In the genomic region with DNA sequence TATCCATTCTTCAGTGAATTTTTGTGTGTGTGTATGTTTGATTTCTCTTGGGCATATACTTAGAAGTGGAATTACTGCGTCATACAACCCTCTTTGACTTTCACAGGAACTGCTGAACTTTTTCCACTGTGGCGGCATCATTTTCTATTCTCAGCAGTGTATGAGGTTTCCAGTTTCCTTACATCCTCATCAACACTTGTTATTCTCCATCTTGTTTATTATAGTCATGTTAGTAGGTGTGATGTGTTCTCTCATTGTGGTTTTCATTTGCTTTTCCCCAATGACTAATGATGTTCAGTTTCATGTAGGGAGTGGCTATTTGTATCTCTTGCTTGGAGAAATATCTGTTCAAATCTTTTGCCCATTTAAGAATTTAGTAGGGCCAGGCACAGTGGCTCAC, we compare ENCODE assay signal across 16 cellular contexts. TPM values are rescaled to one million over a fixed set of nuclear protein-coding genes. Genes with fewer than 3 reads are reported as not detected.
DNase-seq lines count a peak whose midpoint lies in the region; FAIRE-seq and TF ChIP-seq lines count a peak whose summit lies in the region.
"Had no signal": no experiment of that assay in that cellular context is flagged by ENCODE, and none has a peak within 500 bp of the region (broad histone marks: within the 10 kb centered on the region; RNA-seq: fewer than 3 reads in every experiment).

No MANE protein-coding gene starts in this region.

- peak overlapping the region; percentile 97 for H3K4me3 Mint-ChIP-seq in T-helper 1 cell treated with Interleukin-12 subunit alpha and Interleukin-12 subunit beta and Interleukin-4 antibody, amounts not matched to agents 30 μg/mL and 1 μg/mL, for 36 hours
- peak overlapping the region; percentile 93 for H3K4me3 Mint-ChIP-seq in astrocyte (ENCODE audit: unreplicated experiment)
- peak overlapping the region; percentile 100 for H3K4me3 Mint-ChIP-seq in neural progenitor cell

- peaks cover 30% of the 10 kb centered on the region for H3K36me3 Mint-ChIP-seq in T-helper 1 cell treated with Interleukin-12 subunit alpha and Interleukin-12 subunit beta and Interleukin-4 antibody, amounts not matched to agents 30 μg/mL and 1 μg/mL, for 36 hours (ENCODE audit: low read depth)
- peaks cover 9% of the 10 kb centered on the region for H3K36me3 Mint-ChIP-seq in astrocyte (ENCODE audit: low read depth, unreplicated experiment)
- peaks cover 10% of the 10 kb centered on the region for H3K36me3 Mint-ChIP-seq in neural progenitor cell

- H2AFZ ChIP-seq in astrocyte (ENCODE audit: low read depth, low read length) (no peak overlapping the region), neural progenitor cell (replicated peaks) (no peak overlapping the region)

- H3K4me2 ChIP-seq in astrocyte (ENCODE audit: low read length): no peak overlapping the region
- H3K4me2 ChIP-seq in neural progenitor cell: no peak overlapping the region

- H3K79me2 ChIP-seq in astrocyte (ENCODE audit: insufficient read depth, low read length) (peaks cover 56% of the 10 kb centered on the region), neural progenitor cell (ENCODE audit: low read depth) (peaks cover 61% of the 10 kb centered on the region)

- H3K9me3 ChIP-seq in astrocyte (ENCODE audit: insufficient read depth, low read depth, low read length) (no peaks in the 10 kb centered on the region), neural progenitor cell (ENCODE audit: low read depth) (no peaks in the 10 kb centered on the region)
- H3K9me3 ChIP-seq: testis had no signal

- H3K27me3 ChIP-seq in astrocyte (ENCODE audit: insufficient read depth, low read length): no peaks in the 10 kb centered on the region
- H3K27me3 ChIP-seq in neural progenitor cell: no peaks in the 10 kb centered on the region
- H3K27me3 ChIP-seq: testis had no signal

- TF ChIP-seq CTCF in astrocyte (IDR thresholded peaks at IDR 0.05; ENCODE audit: insufficient read depth, low read depth, low read length) (no peak), neural progenitor cell (IDR thresholded peaks at IDR 0.05) (no peak)

- no peak for FAIRE-seq in astrocyte (lab: Jason Lieb, UNC)

- H3K9me3 Mint-ChIP-seq in T-helper 1 cell treated with Interleukin-12 subunit alpha and Interleukin-12 subunit beta and Interleukin-4 antibody, amounts not matched to agents 30 μg/mL and 1 μg/mL, for 36 hours: no peaks in the 10 kb centered on the region
- no peaks in the 10 kb centered on the region for H3K9me3 Mint-ChIP-seq in astrocyte (ENCODE audit: unreplicated experiment)
- H3K9me3 Mint-ChIP-seq in neural progenitor cell: no peaks in the 10 kb centered on the region

- DNase-seq in ELR (ENCODE audit: low read depth): peak; percentile 23
- no peak for DNase-seq in astrocyte (ENCODE audit: low read depth)
- DNase-seq in neural progenitor cell (ENCODE audit: low spot score): no peak
- no peak for DNase-seq in SHP77 treated with DMSO at 0.1 percent for 48 hours (lab: John Stamatoyannopoulos, UW)
- no peak for DNase-seq in NCI-H446 treated with DMSO at 0.1 percent for 48 hours (lab: John Stamatoyannopoulos, UW)
- DNase-seq in NCI-H526 treated with DMSO at 0.1 percent for 48 hours (lab: John Stamatoyannopoulos, UW): no peak
- DNase-seq in KG1 (lab: John Stamatoyannopoulos, UW): no peak
- DNase-seq: activated gamma-delta T cell treated with Interleukin-2 at 50 U/mL for 16 hours, cortex of kidney, GF-D8, NCI-H1694, NCI-H82, SIG-M5, testis had no signal

- no peaks in the 10 kb centered on the region for H3K27me3 Mint-ChIP-seq in T-helper 1 cell treated with Interleukin-12 subunit alpha and Interleukin-12 subunit beta and Interleukin-4 antibody, amounts not matched to agents 30 μg/mL and 1 μg/mL, for 36 hours (ENCODE audit: low read depth)
- H3K27me3 Mint-ChIP-seq in astrocyte (ENCODE audit: low read depth, unreplicated experiment): no peaks in the 10 kb centered on the region
- peaks cover 2% of the 10 kb centered on the region for H3K27me3 Mint-ChIP-seq in neural progenitor cell (ENCODE audit: insufficient read depth, low read depth)

- H3K4me3 ChIP-seq in astrocyte (ENCODE audit: insufficient read depth, low read depth, low read length) (no peak overlapping the region), neural progenitor cell (no peak overlapping the region)
- H3K4me3 ChIP-seq: testis had no signal

- peak overlapping the region; percentile 85 for H3K27ac Mint-ChIP-seq in T-helper 1 cell treated with Interleukin-12 subunit alpha and Interleukin-12 subunit beta and Interleukin-4 antibody, amounts not matched to agents 30 μg/mL and 1 μg/mL, for 36 hours
- H3K27ac Mint-ChIP-seq in astrocyte (ENCODE audit: unreplicated experiment): no peak overlapping the region
- no peak overlapping the region for H3K27ac Mint-ChIP-seq in neural progenitor cell

- H3F3A ChIP-seq in neural progenitor cell (ENCODE audit: low read depth): no peaks in the 10 kb centered on the region

- peaks cover 16% of the 10 kb centered on the region for H3K4me1 ChIP-seq in astrocyte (ENCODE audit: insufficient read depth, low read length)
- H3K4me1 ChIP-seq in neural progenitor cell: peaks cover 15% of the 10 kb centered on the region

- H3K4me1 Mint-ChIP-seq in T-helper 1 cell treated with Interleukin-12 subunit alpha and Interleukin-12 subunit beta and Interleukin-4 antibody, amounts not matched to agents 30 μg/mL and 1 μg/mL, for 36 hours (ENCODE audit: low read depth): peaks cover 35% of the 10 kb centered on the region
- H3K4me1 Mint-ChIP-seq in astrocyte (ENCODE audit: low read depth, unreplicated experiment): peaks cover 20% of the 10 kb centered on the region
- H3K4me1 Mint-ChIP-seq in neural progenitor cell: peaks cover 40% of the 10 kb centered on the region

- H4K20me1 ChIP-seq in astrocyte (ENCODE audit: insufficient read depth, low read length) (peaks cover 53% of the 10 kb centered on the region), neural progenitor cell (ENCODE audit: low read depth) (no peaks in the 10 kb centered on the region)

- H3K9ac ChIP-seq in astrocyte (ENCODE audit: low read length) (no peak overlapping the region), neural progenitor cell (no peak overlapping the region)

- H3K36me3 ChIP-seq in astrocyte (ENCODE audit: insufficient read depth, low read length) (peaks cover 16% of the 10 kb centered on the region), neural progenitor cell (no peaks in the 10 kb centered on the region)

- no peak overlapping the region for H3K27ac ChIP-seq in astrocyte (ENCODE audit: low read depth, low read length)
- no peak overlapping the region for H3K27ac ChIP-seq in neural progenitor cell
- H3K27ac ChIP-seq: testis, VCaP had no signal

RNA-seq across cellular contexts. Expression of a gene that starts 2.6 kb away (rescaled TPM):
- 10.5 and 11.5 TPM in 2 replicates for total RNA-seq in astrocyte
- total RNA-seq in neural progenitor cell (ENCODE audit: low replicate concordance): 6.7 and 7.3 TPM in 2 replicates

RNA-seq across cellular contexts. Expression of a gene that starts 24.4 kb away (rescaled TPM):
- total RNA-seq in astrocyte (1,037 and 1,189 TPM in 2 replicates), neural progenitor cell (ENCODE audit: low replicate concordance) (2,064 and 2,640 TPM in 2 replicates)

RNA-seq across cellular contexts. Expression of a gene that starts 24.6 kb away (rescaled TPM):
- total RNA-seq in astrocyte: 18.7 and 22.2 TPM in 2 replicates
- 6.7 and 14.2 TPM in 2 replicates for total RNA-seq in neural progenitor cell (ENCODE audit: low replicate concordance)

RNA-seq across cellular contexts. Expression of a gene that starts 29.8 kb away (rescaled TPM):
- total RNA-seq in astrocyte (16.5 and 18.8 TPM in 2 replicates), neural progenitor cell (ENCODE audit: low replicate concordance) (9.4 and 22.8 TPM in 2 replicates)
